Comparison of ENCODE assay signal across 17 cellular contexts in genomic region chr14:32940711-32941667, GRCh38. TPM values are rescaled to one million over a fixed set of nuclear protein-coding genes. Genes with fewer than 3 reads are reported as not detected.
DNase-seq lines count a peak whose midpoint lies in the region; ATAC-seq, FAIRE-seq and TF ChIP-seq lines count a peak whose summit lies in the region.
"Had no signal": no experiment of that assay in that cellular context is flagged by ENCODE, and none has a peak within 500 bp of the region (broad histone marks: within the 10 kb centered on the region; RNA-seq: fewer than 3 reads in every experiment).

No MANE protein-coding gene starts in this region.

- H3K14ac ChIP-seq in H1 (ENCODE audit: insufficient read length): no peak overlapping the region

- H3K4me1 ChIP-seq in left ventricle myocardium inferior (peaks cover 15% of the 10 kb centered on the region), H1 (replicated peaks in 1 of 4; ENCODE audit: control insufficient read depth in 3 of 4, insufficient read depth in 4 of 4, low read length in 3 of 4) (peaks cover 3 to 13% (median 8%) of the 10 kb centered on the region in 4 experiments; a peak in 5 of 7 replicates), transverse colon (peaks cover 0 to 20% (median 9%) of the 10 kb centered on the region in 4 donors)
- H3K4me1 ChIP-seq: foreskin keratinocyte had no signal

- peaks cover 26% of the 10 kb centered on the region for H3K4me1 Mint-ChIP-seq in nephron progenitor cell

- intact Hi-C loops in left ventricle myocardium inferior (cut with micrococcal nuclease): no loop called here
- intact Hi-C loops in left ventricle myocardium superior (cut with micrococcal nuclease): no loop called here
- intact Hi-C loops in transverse colon (cut with DNase I; ENCODE audit: low total_unique reads): no loop called here

- H2BK20ac ChIP-seq in H1 (ENCODE audit: low read length): no peak overlapping the region

- in situ Hi-C loops in transverse colon (cut with MboI; ENCODE audit: low pct_ligation_motif_present in 1 of 4, low pct_unique_long_range_greater_than_20kb in 1 of 4, low sequenced_read_pairs in 3 of 4): no loop called here

- H3K36me3 Mint-ChIP-seq in nephron progenitor cell (ENCODE audit: low read depth): no peaks in the 10 kb centered on the region

- H2BK12ac ChIP-seq in H1 (ENCODE audit: low read depth, low read length): no peak overlapping the region

- H4K91ac ChIP-seq in H1 (replicated peaks; ENCODE audit: insufficient read length, low read length): no peak overlapping the region

- no peak overlapping the region for H4K8ac ChIP-seq in H1 (ENCODE audit: extremely low read depth, insufficient read depth, low read length)

- ATAC-seq in left ventricle myocardium superior: no peak
- ATAC-seq: stimulated activated naive CD8-positive, alpha-beta T cell treated with anti-CD3 and anti-CD28 coated beads, Interleukin-15, amount 100 ng/mL, for 72 hours had no signal

- TF ChIP-seq RAD21 in H1 (IDR thresholded peaks at IDR 0.05 in 1 of 2, conservative IDR thresholded peaks at IDR 0.05 in 1 of 2; ENCODE audit: low read depth in 2 of 2, low read length in 2 of 2): no peak

- no peak overlapping the region for H3K18ac ChIP-seq in H1 (ENCODE audit: extremely low read depth, low read length)

- no peak for DNase-seq in left ventricle myocardium inferior
- DNase-seq in left ventricle myocardium superior: no peak
- no peak for DNase-seq in H1 (ENCODE audit: low read depth in 1 of 2, low spot score in 2 of 2)
- no peak for DNase-seq in nephron progenitor cell
- DNase-seq in transverse colon: no peak
- no peak for DNase-seq in NOMO-1 treated with dmso at 0.1 percent for 144 hours (lab: John Stamatoyannopoulos, UW; ENCODE audit: unreplicated experiment)
- no peak for DNase-seq in SKM-1 (lab: John Stamatoyannopoulos, UW; ENCODE audit: unreplicated experiment)
- DNase-seq in NCI-H2171 treated with DMSO at 0.1 percent for 48 hours (lab: John Stamatoyannopoulos, UW): no peak
- DNase-seq: foreskin keratinocyte; left cardiac atrium; naive B cell; NCI-H1436 treated with DMSO at 0.1 percent for 48 hours; NCI-H524 treated with DMSO at 0.1 percent for 48 hours; stimulated activated naive CD8-positive, alpha-beta T cell treated with anti-CD3 and anti-CD28 coated beads, Interleukin-15, amount 100 ng/mL, for 72 hours; T-helper 9 cell had no signal

- H3K9me3 ChIP-seq in left ventricle myocardium inferior (replicated peaks): no peaks in the 10 kb centered on the region
- H3K9me3 ChIP-seq in H1 (ENCODE audit: insufficient read depth in 2 of 2, low read depth in 1 of 2, low read length in 1 of 2): no peaks in the 10 kb centered on the region
- H3K9me3 ChIP-seq in transverse colon: no peaks in the 10 kb centered on the region

- H3K23me2 ChIP-seq in H1 (ENCODE audit: low read depth, low read length): peaks cover 8% of the 10 kb centered on the region; the same call in 1 of the 2 replicates

- no peak overlapping the region for H3K27ac Mint-ChIP-seq in nephron progenitor cell
- H3K27ac Mint-ChIP-seq: stimulated activated naive CD8-positive, alpha-beta T cell treated with anti-CD3 and anti-CD28 coated beads, Interleukin-15, amount 100 ng/mL, for 72 hours had no signal

- H3K36me3 ChIP-seq in left ventricle myocardium inferior (no peaks in the 10 kb centered on the region), H1 (ENCODE audit: control insufficient read depth in 2 of 4, insufficient read depth in 4 of 4, low read length in 3 of 4) (no peaks in the 10 kb centered on the region), transverse colon (no peaks in the 10 kb centered on the region)

- no peak for FAIRE-seq in H1 (lab: Jason Lieb, UNC)
- FAIRE-seq: D721Med had no signal

- 72% methylated on average over 7 of the region's 7 CpGs; no CpG with 5 or more reads in 1 of the 2 experiments for WGBS in H1 (ENCODE audit: extremely low coverage in 1 of 2, insufficient coverage in 1 of 2, insufficient read length in 1 of 2, insufficient replicate concordance in 2 of 2, low coverage in 1 of 2, low lambda C conversion rate in 2 of 2, missing lambda C conversion rate in 1 of 2), 2 experiments
- 58 to 71% methylated on average over 7 of the region's 7 CpGs for WGBS in transverse colon (ENCODE audit: low coverage in 1 of 2), 2 donors

- no peak overlapping the region for H2BK15ac ChIP-seq in H1 (ENCODE audit: low read length)

- no peak for TF ChIP-seq EP300 in H1 (IDR thresholded peaks at IDR 0.05; ENCODE audit: borderline replicate concordance in 1 of 2, low read depth in 2 of 2, low read length in 2 of 2)
- no peak for TF ChIP-seq EP300 in transverse colon (IDR thresholded peaks at IDR 0.05; ENCODE audit: low read depth)

- H3K27ac ChIP-seq in left ventricle myocardium inferior (replicated peaks) (no peak overlapping the region), H1 (ENCODE audit: low read depth, low read length) (no peak overlapping the region), transverse colon (peak overlapping the region; percentile 85 to 90 (median 88))
- H3K27ac ChIP-seq: foreskin keratinocyte, RWPE1 had no signal

- H2BK5ac ChIP-seq in H1 (ENCODE audit: low read depth, low read length): no peak overlapping the region

- no peak overlapping the region for H3K56ac ChIP-seq in H1 (replicated peaks; ENCODE audit: insufficient read length, low read depth, low read length)

- CTCF ChIA-PET in H1 (lab: Charles Lee; ENCODE audit: partially characterized antibody): no interaction called here

- peaks cover 0 to 2% of the 10 kb centered on the region in 2 experiments for H4K20me1 ChIP-seq in H1 (replicated peaks in 1 of 2; ENCODE audit: control insufficient read depth in 1 of 2, insufficient read depth in 2 of 2, low read length in 2 of 2)

- H3K4me3 ChIP-seq in left ventricle myocardium inferior (peak overlapping the region; percentile 67), H1 (ENCODE audit: extremely low read depth in 1 of 4, insufficient read depth in 2 of 4, low read depth in 3 of 4, low read length in 4 of 4) (peak overlapping the region in 1 of 4 experiments; percentile 75; a peak in 3 of 8 replicates), transverse colon (peak overlapping the region in 3 of 4 donors; percentile 49 to 68 (median 55))

- no peak overlapping the region for H3K9ac ChIP-seq in H1 (replicated peaks in 1 of 4; ENCODE audit: extremely low read depth in 1 of 4, low read depth in 3 of 4, low read length in 3 of 4)

- H4K5ac ChIP-seq in H1 (ENCODE audit: insufficient read length, low read depth, low read length): no peak overlapping the region

- H2AK5ac ChIP-seq in H1 (ENCODE audit: low read depth, low read length): no peak overlapping the region

- POLR2A ChIA-PET in H1 (lab: Charles Lee; ENCODE audit: partially characterized antibody): no interaction called here

- H3K27me3 Mint-ChIP-seq in nephron progenitor cell (ENCODE audit: low read depth, poor library complexity): peaks cover 30% of the 10 kb centered on the region

- H3K4ac ChIP-seq in H1 (replicated peaks; ENCODE audit: insufficient read length, low read depth, low read length): no peak overlapping the region

- H3K79me1 ChIP-seq in H1 (ENCODE audit: low read depth, low read length): no peaks in the 10 kb centered on the region

- no peaks in the 10 kb centered on the region for H3K9me3 Mint-ChIP-seq in nephron progenitor cell
- H3K9me3 Mint-ChIP-seq: stimulated activated naive CD8-positive, alpha-beta T cell treated with anti-CD3 and anti-CD28 coated beads, Interleukin-15, amount 100 ng/mL, for 72 hours had no signal

- TF ChIP-seq POLR2A in H1 (IDR thresholded peaks at IDR 0.05; ENCODE audit: control extremely low read depth in 1 of 2, low read depth in 2 of 2, low read length in 2 of 2) (no peak), transverse colon (IDR thresholded peaks at IDR 0.05) (no peak)

- TF ChIP-seq CTCF in left ventricle myocardium inferior (IDR thresholded peaks at IDR 0.05; ENCODE audit: borderline replicate concordance) (no peak), H1 (IDR thresholded peaks at IDR 0.05; ENCODE audit: control extremely low read depth in 1 of 3, insufficient read depth in 1 of 3, low read depth in 1 of 3, low read length in 3 of 3) (no peak), nephron progenitor cell (IDR thresholded peaks at IDR 0.05) (no peak), transverse colon (IDR thresholded peaks at IDR 0.05) (no peak)

- peaks cover 31% of the 10 kb centered on the region for H3K27me3 ChIP-seq in left ventricle myocardium inferior (ENCODE audit: low read depth)
- H3K27me3 ChIP-seq in H1 (replicated peaks in 1 of 4; ENCODE audit: control insufficient read depth in 3 of 4, extremely low read depth in 1 of 4, insufficient read depth in 3 of 4, low read length in 3 of 4): peaks cover 8 to 29% (median 25%) of the 10 kb centered on the region in 4 experiments
- H3K27me3 ChIP-seq in transverse colon: peaks cover 40% of the 10 kb centered on the region

- H3K23ac ChIP-seq in H1 (ENCODE audit: insufficient read length): no peak overlapping the region

- no peaks in the 10 kb centered on the region for H3K79me2 ChIP-seq in H1 (ENCODE audit: control insufficient read depth in 1 of 2, insufficient read depth in 2 of 2, low read length in 2 of 2)

- no peak overlapping the region for H2BK120ac ChIP-seq in H1 (replicated peaks; ENCODE audit: low read depth, low read length)

- H3K4me2 ChIP-seq in H1 (ENCODE audit: insufficient read depth in 1 of 2, low read depth in 2 of 2, low read length in 2 of 2): peak overlapping the region; percentile 66 to 71

- H3K4me3 Mint-ChIP-seq in nephron progenitor cell: peak overlapping the region; percentile 94

- no peak overlapping the region for H2AFZ ChIP-seq in H1 (ENCODE audit: low read length)

TF ChIP-seq in H1, 55 proteins besides CTCF, POLR2A, EP300 and RAD21 (continues in another document):
- TF ChIP-seq SAP30 (IDR thresholded peaks at IDR 0.05; ENCODE audit: insufficient read depth, insufficient replicate concordance, low read length) (no peak), ASH2L (IDR thresholded peaks at IDR 0.05; ENCODE audit: low read length) (no peak), RFX5 (IDR thresholded peaks at IDR 0.05; ENCODE audit: borderline replicate concordance, low read depth, low read length) (no peak)

RNA-seq across cellular contexts. Expression of gene NPAS3, which starts 2.3 kb away (rescaled TPM):
- total RNA-seq in left ventricle myocardium inferior (2.5 TPM), left ventricle myocardium superior (1.1 TPM), transverse colon (1 to 10 TPM in 3 of 4 donors, under 1 TPM in 1; 0.96 to 6.4 (median 1.8) TPM)
- 0.60 and 0.63 TPM in 2 replicates for total RNA-seq in H1 (2021; fragmentation: NEBNext Ultra II Directional; extraction: Animal tissue kit (Norgen Biotek cat#: 25700))
- polyA plus RNA-seq in H1 (2011; rRNA removed): 0.11 and 0.14 TPM in 2 replicates
- polyA plus RNA-seq in H1 (2011; cell fraction: cytosol; rRNA removed): 0.17 TPM
- polyA plus RNA-seq in H1 (2011; cell fraction: nucleus; rRNA removed): 0.39 TPM
- 0.29 to 0.50 TPM (median 0.40 TPM) in 4 replicates for polyA plus RNA-seq in H1 (2012, experiment 1 of 2)
- 0.35 TPM for polyA plus RNA-seq in H1 (2012, experiment 2 of 2)
- polyA plus RNA-seq in H1 (2013, experiment 1 of 2): 0.36 TPM
- 0.46 TPM for polyA plus RNA-seq in H1 (2013, experiment 2 of 2)
- polyA minus RNA-seq in H1 (2011; rRNA and poly(A)+ RNA removed): 0.98 and 1.0 TPM in 2 replicates
- polyA minus RNA-seq in H1 (2011; cell fraction: cytosol; rRNA and poly(A)+ RNA removed): 2.7 TPM
- polyA minus RNA-seq in H1 (2011; cell fraction: nucleus; rRNA and poly(A)+ RNA removed): 3.1 TPM
- total RNA-seq: foreskin keratinocyte had no signal
- polyA plus RNA-seq: foreskin keratinocyte had no signal

Comparison
In these comparisons a context has a peak if more than half of its experiments do, and no peak if none do; other contexts are left out.
1. H3K27ac ChIP-seq: peak in transverse colon (4 of 4); none in left ventricle myocardium inferior (single experiment) and H1 (single experiment).